ENCODE assay signal across 9 cellular contexts in genomic region chr4:94758141-94758699, GRCh38. TPM values are rescaled to one million over a fixed set of nuclear protein-coding genes. Genes with fewer than 3 reads are reported as not detected.
DNase-seq lines count a peak whose midpoint lies in the region; ATAC-seq, FAIRE-seq and TF ChIP-seq lines count a peak whose summit lies in the region.
"Had no signal": no experiment of that assay in that cellular context is flagged by ENCODE, and none has a peak within 500 bp of the region (broad histone marks: within the 10 kb centered on the region; RNA-seq: fewer than 3 reads in every experiment).

No MANE protein-coding gene starts in this region.

- no peak overlapping the region for H2BK5ac ChIP-seq in H9 (ENCODE audit: insufficient read length, low read length)

- no peak overlapping the region for H2BK15ac ChIP-seq in H9 (ENCODE audit: low read depth, low read length)

- H3K4me3 Mint-ChIP-seq in H9 (peak overlapping the region; percentile 65 to 88), progenitor cell of endocrine pancreas (ENCODE audit: low read depth) (peak overlapping the region; percentile 83)

- no peak overlapping the region for H3K9ac ChIP-seq in H9 (ENCODE audit: extremely low read depth, insufficient read length, low read length)

- H3K14ac ChIP-seq in H9 (ENCODE audit: insufficient read depth, low read length), result peak overlapping the region; percentile 74

- no peak overlapping the region for H3K27ac ChIP-seq in ACC112 (ENCODE audit: low read depth, low read length)
- H3K27ac ChIP-seq in H9 (ENCODE audit: insufficient read length, low read depth, low read length), result no peak overlapping the region
- H3K27ac ChIP-seq in right atrium auricular region, result no peak overlapping the region
- no peak overlapping the region for H3K27ac ChIP-seq in small intestine (ENCODE audit: low read depth in 1 of 2, low read length in 1 of 2)

- H3K79me2 ChIP-seq in ACC112 (ENCODE audit: control insufficient read depth, insufficient read depth, low read length, unreplicated experiment), result peaks cover 3% of the 10 kb centered on the region
- no peaks in the 10 kb centered on the region for H3K79me2 ChIP-seq in H9 (ENCODE audit: insufficient read depth, low read length)

- no peak overlapping the region for H4K8ac ChIP-seq in H9 (replicated peaks; ENCODE audit: insufficient read length, low read depth, low read length)

- no peak overlapping the region for H2BK20ac ChIP-seq in H9 (ENCODE audit: low read depth, low read length, poor library complexity, severe bottlenecking)

- no peak overlapping the region for H4K91ac ChIP-seq in H9 (ENCODE audit: insufficient read length, low read depth, low read length)

- no peaks in the 10 kb centered on the region for H3K36me3 Mint-ChIP-seq in H9 (ENCODE audit: insufficient read depth in 1 of 3, low read depth in 3 of 3)
- H3K36me3 Mint-ChIP-seq in progenitor cell of endocrine pancreas (ENCODE audit: insufficient read depth), result no peaks in the 10 kb centered on the region

- no peak overlapping the region for H2AK5ac ChIP-seq in H9 (ENCODE audit: insufficient read length, low read length)

- no peak overlapping the region for H3T11ph ChIP-seq in H9 (ENCODE audit: low read length)

- H3K4me2 ChIP-seq in H9 (ENCODE audit: insufficient read depth, insufficient read length, low read length), result peak overlapping the region; percentile 90

- H3K4me1 ChIP-seq in ACC112 (ENCODE audit: control insufficient read depth, insufficient read depth, low read length, unreplicated experiment) (peaks cover 37% of the 10 kb centered on the region), H9 (ENCODE audit: insufficient read depth, low read length) (no peaks in the 10 kb centered on the region), right atrium auricular region (peaks cover 0 to 10% of the 10 kb centered on the region in 2 donors), small intestine (ENCODE audit: control insufficient read depth in 2 of 2, insufficient read depth in 1 of 2, low read depth in 1 of 2, low read length in 1 of 2) (no peaks in the 10 kb centered on the region)

- H2BK120ac ChIP-seq in H9 (ENCODE audit: low read depth, low read length, poor library complexity, severe bottlenecking), result no peak overlapping the region

- no peak for FAIRE-seq in small intestine (lab: Jason Lieb, UNC)
- FAIRE-seq: GM18507 had no signal

- TF ChIP-seq CTCF in H9 (conservative IDR thresholded peaks at IDR 0.05) (no peak), right atrium auricular region (IDR thresholded peaks at IDR 0.05) (no peak), progenitor cell of endocrine pancreas (IDR thresholded peaks at IDR 0.05; ENCODE audit: unreplicated experiment) (no peak)

- H3K27ac Mint-ChIP-seq in H9 (no peak overlapping the region), progenitor cell of endocrine pancreas (peak overlapping the region; percentile 92)

- H3K4me3 ChIP-seq in ACC112 (ENCODE audit: low read depth, low read length) (peak overlapping the region; percentile 76), right atrium auricular region (peak overlapping the region; percentile 28 to 57), small intestine (ENCODE audit: low read depth in 1 of 2, low read length in 2 of 2) (peak overlapping the region in 1 of 2 donors; percentile 61)

- H3K4me1 Mint-ChIP-seq in H9, result peaks cover 11 to 12% of the 10 kb centered on the region in 2 experiments
- peaks cover 19% of the 10 kb centered on the region for H3K4me1 Mint-ChIP-seq in progenitor cell of endocrine pancreas (ENCODE audit: low read depth)

- no peak overlapping the region for H3K56ac ChIP-seq in H9 (ENCODE audit: insufficient read length, low read depth, low read length)

- ATAC-seq in HG02623 (IDR thresholded peaks at IDR 0.05; ENCODE audit: unreplicated experiment), result no peak

- H3K9me3 Mint-ChIP-seq in H9, result no peaks in the 10 kb centered on the region
- H3K9me3 Mint-ChIP-seq in progenitor cell of endocrine pancreas (ENCODE audit: low read depth), result no peaks in the 10 kb centered on the region

- no peak overlapping the region for H3K4ac ChIP-seq in H9 (ENCODE audit: low read depth, low read length)

- DNase-seq in H9 (peak; percentile 81), activated gamma-delta T cell (lab: John Stamatoyannopoulos, UW) (peak; percentile 10), right atrium auricular region (ENCODE audit: low spot score) (no peak), progenitor cell of endocrine pancreas (ENCODE audit: low spot score, unreplicated experiment) (peak; percentile 60), inferior parietal cortex (ENCODE audit: extremely low spot score) (no peak), small intestine (no peak)

- H4K5ac ChIP-seq in H9 (ENCODE audit: insufficient read length, low read depth, low read length), result no peak overlapping the region

- no peak overlapping the region for H3K23ac ChIP-seq in H9 (ENCODE audit: insufficient read length, low read depth, low read length)

- H2AFZ ChIP-seq in ACC112 (ENCODE audit: low read length, unreplicated experiment), result peak overlapping the region; percentile 52
- H2AFZ ChIP-seq in H9 (ENCODE audit: low read length), result no peak overlapping the region

- no peaks in the 10 kb centered on the region for H3K9me3 ChIP-seq in H9 (ENCODE audit: control insufficient read depth, low read depth, low read length)
- H3K9me3 ChIP-seq in right atrium auricular region, result no peaks in the 10 kb centered on the region
- H3K9me3 ChIP-seq in small intestine (ENCODE audit: control insufficient read depth, low read depth), result no peaks in the 10 kb centered on the region

- H3K27me3 ChIP-seq in ACC112 (ENCODE audit: insufficient read depth, low read length), result no peaks in the 10 kb centered on the region
- peaks cover 10% of the 10 kb centered on the region; the same call in 1 of the 2 replicates for H3K27me3 ChIP-seq in H9 (ENCODE audit: insufficient read depth, low read length)
- H3K27me3 ChIP-seq in right atrium auricular region, result peaks cover 5 to 6% of the 10 kb centered on the region in 2 donors
- H3K27me3 ChIP-seq in small intestine (ENCODE audit: control insufficient read depth in 2 of 2, insufficient read depth in 2 of 2, low read length in 2 of 2), result peaks cover 5 to 8% of the 10 kb centered on the region in 2 donors

- H2BK12ac ChIP-seq in H9 (ENCODE audit: insufficient read length, low read depth, low read length), result no peak overlapping the region

- H3K36me3 ChIP-seq in ACC112 (ENCODE audit: insufficient read depth, low read length) (no peaks in the 10 kb centered on the region), right atrium auricular region (no peaks in the 10 kb centered on the region), small intestine (ENCODE audit: control insufficient read depth in 2 of 2, insufficient read depth in 2 of 2, low read length in 2 of 2) (no peaks in the 10 kb centered on the region)

- H3K18ac ChIP-seq in H9 (ENCODE audit: insufficient read length, low read depth, low read length), result no peak overlapping the region

- peaks cover 13% of the 10 kb centered on the region for H3K23me2 ChIP-seq in H9 (ENCODE audit: insufficient read length, low read depth, low read length, poor library complexity, severe bottlenecking)

- no peaks in the 10 kb centered on the region for H4K20me1 ChIP-seq in H9 (ENCODE audit: control insufficient read depth, insufficient read depth, insufficient read length)

- no peaks in the 10 kb centered on the region for H3K79me1 ChIP-seq in H9 (ENCODE audit: insufficient read depth, low read depth, low read length, poor library complexity, severe bottlenecking)

- no CpG with 5 or more reads among the region's 69 CpGs for WGBS in H9 (ENCODE audit: extremely low coverage, insufficient read length, low lambda C conversion rate)
- WGBS in small intestine, 3 donors, result 1 to 2% (median 1%) methylated on average over 42 to 69 of the region's 69 CpGs

- H3K27me3 Mint-ChIP-seq in H9 (ENCODE audit: low read depth) (peaks cover 69% of the 10 kb centered on the region), progenitor cell of endocrine pancreas (peaks cover 4% of the 10 kb centered on the region)

RNA-seq across cellular contexts. Expression of gene BMPR1B, which starts 0.5 kb away (rescaled TPM):
- total RNA-seq in H9 (2021), result 0.35 and 0.72 TPM in 2 replicates
- 1 to 10 TPM in 1 of 2 donors, under 1 TPM in 1; 0.82 to 1.4 TPM for total RNA-seq in right atrium auricular region
- 21.1 and 23.2 TPM in 2 replicates for total RNA-seq in progenitor cell of endocrine pancreas
- polyA plus RNA-seq in small intestine, result under 1 TPM in 1 of 3 donors, not detected in 2; 0.07 TPM

Comparison
In these comparisons a context has a peak if more than half of its experiments do, and no peak if none do; other contexts are left out.
1. DNase-seq: peak in H9 (single experiment), activated gamma-delta T cell (single experiment) and progenitor cell of endocrine pancreas (single experiment); none in right atrium auricular region (single experiment), inferior parietal cortex (single experiment) and small intestine (single experiment).